In genomic region chr2:64259301-64259700, GRCh38 we compare ENCODE assay signal across 12 cellular contexts.
DNase-seq lines count a peak whose midpoint lies in the region; ATAC-seq and TF ChIP-seq lines count a peak whose summit lies in the region.
"Had no signal": no experiment of that assay in that cellular context is flagged by ENCODE, and none has a peak within 500 bp of the region (broad histone marks: within the 10 kb centered on the region; RNA-seq: fewer than 3 reads in every experiment).

No MANE protein-coding gene starts in this region.

- intact Hi-C loops in activated T-helper 1 cell treated with anti-CD3 and anti-CD28 coated beads, Interleukin-12 subunit alpha, Interleukin-12 subunit beta, Interleukin-2, Interleukin-4 antibody, amounts not matched to agents 30 ng/mL and 10 ng/mL and 1 ng/mL, durations not matched to agents 14 hours and 24 hours and 36 hours (cut with micrococcal nuclease): loop anchor here (1.0 kb wide), 1 partner anchor 8 kb away; no protein-coding TSS in a partner anchor

- H3K27ac Mint-ChIP-seq in nephron: peak overlapping the region; percentile 75 to 87 (median 84)
- no peak overlapping the region for H3K27ac Mint-ChIP-seq in activated T-helper 1 cell treated with anti-CD3 and anti-CD28 coated beads, Interleukin-12 subunit alpha, Interleukin-12 subunit beta, Interleukin-2, Interleukin-4 antibody, amounts not matched to agents 30 ng/mL and 10 ng/mL and 1 ng/mL, durations not matched to agents 14 hours and 24 hours and 36 hours
- H3K27ac Mint-ChIP-seq: activated CD8-positive, alpha-beta T cell treated with anti-CD3 and anti-CD28 coated beads for 36 hours; immature natural killer cell; T-helper 2 cell treated with Interferon-gamma antibody and Interleukin-4, amounts not matched to agents 5 μg/mL and 100 μg/mL, for 36 hours had no signal

- ATAC-seq in GM19328 (IDR thresholded peaks at IDR 0.05; ENCODE audit: unreplicated experiment): no peak
- no peak for ATAC-seq in HG03139 (IDR thresholded peaks at IDR 0.05; ENCODE audit: unreplicated experiment)
- ATAC-seq: activated CD8-positive, alpha-beta T cell treated with anti-CD3 and anti-CD28 coated beads for 36 hours; PC-3 had no signal

- peak; percentile 48 for DNase-seq in EH (ENCODE audit: low read depth)
- peak; percentile 71 for DNase-seq in NCI-H1436 (lab: John Stamatoyannopoulos, UW)
- peak; percentile 54 for DNase-seq in dermis blood vessel endothelial cell
- no peak for DNase-seq in activated T-helper 1 cell treated with anti-CD3 and anti-CD28 coated beads, Interleukin-12 subunit alpha, Interleukin-12 subunit beta, Interleukin-2, Interleukin-4 antibody, amounts not matched to agents 30 ng/mL and 10 ng/mL and 1 ng/mL, durations not matched to agents 14 hours and 24 hours and 36 hours (ENCODE audit: low spot score)
- DNase-seq: activated CD8-positive, alpha-beta T cell treated with anti-CD3 and anti-CD28 coated beads for 36 hours; immature natural killer cell; NCI-H1694; PC-3 had no signal

- H3K36me3 Mint-ChIP-seq in nephron (ENCODE audit: low read depth): peaks cover 3% of the 10 kb centered on the region
- H3K36me3 Mint-ChIP-seq in activated T-helper 1 cell treated with anti-CD3 and anti-CD28 coated beads, Interleukin-12 subunit alpha, Interleukin-12 subunit beta, Interleukin-2, Interleukin-4 antibody, amounts not matched to agents 30 ng/mL and 10 ng/mL and 1 ng/mL, durations not matched to agents 14 hours and 24 hours and 36 hours (ENCODE audit: low read depth): peaks cover 2% of the 10 kb centered on the region
- H3K36me3 Mint-ChIP-seq: immature natural killer cell had no signal

- H3K4me3 Mint-ChIP-seq in nephron: no peak overlapping the region
- no peak overlapping the region for H3K4me3 Mint-ChIP-seq in activated T-helper 1 cell treated with anti-CD3 and anti-CD28 coated beads, Interleukin-12 subunit alpha, Interleukin-12 subunit beta, Interleukin-2, Interleukin-4 antibody, amounts not matched to agents 30 ng/mL and 10 ng/mL and 1 ng/mL, durations not matched to agents 14 hours and 24 hours and 36 hours
- H3K4me3 Mint-ChIP-seq: activated CD8-positive, alpha-beta T cell treated with anti-CD3 and anti-CD28 coated beads for 36 hours; immature natural killer cell; T-helper 2 cell treated with Interferon-gamma antibody and Interleukin-4, amounts not matched to agents 5 μg/mL and 100 μg/mL, for 36 hours had no signal

- H3K9me3 Mint-ChIP-seq in nephron: no peaks in the 10 kb centered on the region
- no peaks in the 10 kb centered on the region for H3K9me3 Mint-ChIP-seq in activated T-helper 1 cell treated with anti-CD3 and anti-CD28 coated beads, Interleukin-12 subunit alpha, Interleukin-12 subunit beta, Interleukin-2, Interleukin-4 antibody, amounts not matched to agents 30 ng/mL and 10 ng/mL and 1 ng/mL, durations not matched to agents 14 hours and 24 hours and 36 hours
- H3K9me3 Mint-ChIP-seq: activated CD8-positive, alpha-beta T cell treated with anti-CD3 and anti-CD28 coated beads for 36 hours; immature natural killer cell; T-helper 2 cell treated with Interferon-gamma antibody and Interleukin-4, amounts not matched to agents 5 μg/mL and 100 μg/mL, for 36 hours had no signal

- H3K4me1 Mint-ChIP-seq in nephron: peaks cover 45% of the 10 kb centered on the region
- peaks cover 10% of the 10 kb centered on the region for H3K4me1 Mint-ChIP-seq in activated T-helper 1 cell treated with anti-CD3 and anti-CD28 coated beads, Interleukin-12 subunit alpha, Interleukin-12 subunit beta, Interleukin-2, Interleukin-4 antibody, amounts not matched to agents 30 ng/mL and 10 ng/mL and 1 ng/mL, durations not matched to agents 14 hours and 24 hours and 36 hours (ENCODE audit: low read depth)

- TF ChIP-seq CTCF in nephron (IDR thresholded peaks at IDR 0.05; ENCODE audit: unreplicated experiment in 3 of 3): no peak

- H3K27me3 Mint-ChIP-seq in nephron (ENCODE audit: low read depth): peaks cover 20% of the 10 kb centered on the region
- H3K27me3 Mint-ChIP-seq in activated T-helper 1 cell treated with anti-CD3 and anti-CD28 coated beads, Interleukin-12 subunit alpha, Interleukin-12 subunit beta, Interleukin-2, Interleukin-4 antibody, amounts not matched to agents 30 ng/mL and 10 ng/mL and 1 ng/mL, durations not matched to agents 14 hours and 24 hours and 36 hours (ENCODE audit: insufficient read depth): peaks cover 2% of the 10 kb centered on the region
- H3K27me3 Mint-ChIP-seq: activated CD8-positive, alpha-beta T cell treated with anti-CD3 and anti-CD28 coated beads for 36 hours had no signal
